Comparison of ENCODE assay signal across 17 cellular contexts in genomic region chr15:55514414-55514850, GRCh38. TPM values are rescaled to one million over a fixed set of nuclear protein-coding genes. Genes with fewer than 3 reads are reported as not detected.
A peak's percentile ranks its signal among the peaks of the same experiment; 100 is the strongest.
DNase-seq lines count a peak whose midpoint lies in the region; ATAC-seq and TF ChIP-seq lines count a peak whose summit lies in the region.
"Had no signal": no experiment of that assay in that cellular context is flagged by ENCODE, and none has a peak within 500 bp of the region (broad histone marks: within the 10 kb centered on the region; RNA-seq: fewer than 3 reads in every experiment).

No MANE protein-coding gene starts in this region.

- no peaks in the 10 kb centered on the region for H3K27me3 ChIP-seq in GM23338 (ENCODE audit: insufficient read depth)
- H3K27me3 ChIP-seq: BE2C had no signal

- no peak overlapping the region for H3K4me2 ChIP-seq in GM23338

- TF ChIP-seq CTCF in GM23338 (conservative IDR thresholded peaks at IDR 0.05; ENCODE audit: low read depth in 2 of 2) (no peak), type B pancreatic cell (conservative IDR thresholded peaks at IDR 0.05) (no peak)

- H3K4me3 ChIP-seq in GM23338: no peak overlapping the region
- H3K4me3 ChIP-seq: SK-N-MC had no signal

- H3K79me2 ChIP-seq in GM23338 (replicated peaks; ENCODE audit: insufficient read depth): no peaks in the 10 kb centered on the region

- no peaks in the 10 kb centered on the region for H3K4me1 ChIP-seq in GM23338 (ENCODE audit: insufficient read depth)
- H3K4me1 ChIP-seq: BE2C had no signal

- no peak for DNase-seq in GM23338 (ENCODE audit: low spot score)
- peak; percentile 14 to 78 for DNase-seq in NCI-H524 (lab: John Stamatoyannopoulos, UW)
- peak; percentile 5 for DNase-seq in kidney tubule cell (ENCODE audit: low spot score)
- DNase-seq in type B pancreatic cell (ENCODE audit: extremely low spot score, unreplicated experiment): no peak
- DNase-seq in T-helper 2 cell: no peak
- DNase-seq: BE2C; CD4-positive, alpha-beta memory T cell; NCI-H1048; NCI-H1694; NCI-H2171; NK-92 treated with Interleukin-12 subunit alpha and Interleukin-12 subunit beta, amount 100 ng/mL, for 24 hours; T-cell had no signal

- H3K27ac Mint-ChIP-seq in GM23338: no peak overlapping the region
- peak overlapping the region; percentile 31 for H3K27ac Mint-ChIP-seq in type B pancreatic cell
- H3K27ac Mint-ChIP-seq: CD4-positive, alpha-beta memory T cell; T-cell had no signal

- H2AFZ ChIP-seq in GM23338: peak overlapping the region; percentile 67; the same call in 1 of the 2 replicates

- no peak overlapping the region for H3K4me3 Mint-ChIP-seq in GM23338
- no peak overlapping the region for H3K4me3 Mint-ChIP-seq in type B pancreatic cell
- H3K4me3 Mint-ChIP-seq: CD4-positive, alpha-beta memory T cell; T-cell had no signal

- no peaks in the 10 kb centered on the region for H3K9me3 Mint-ChIP-seq in GM23338
- no peaks in the 10 kb centered on the region for H3K9me3 Mint-ChIP-seq in type B pancreatic cell
- H3K9me3 Mint-ChIP-seq: T-cell had no signal

- H3K36me3 Mint-ChIP-seq in GM23338 (ENCODE audit: low read depth) (no peaks in the 10 kb centered on the region), type B pancreatic cell (no peaks in the 10 kb centered on the region)
- H3K36me3 Mint-ChIP-seq: CD4-positive, alpha-beta memory T cell; T-cell had no signal

- peaks cover 2% of the 10 kb centered on the region; the same call in 1 of the 3 replicates for H3K4me1 Mint-ChIP-seq in GM23338
- H3K4me1 Mint-ChIP-seq in type B pancreatic cell (ENCODE audit: unreplicated experiment): peaks cover 4% of the 10 kb centered on the region
- H3K4me1 Mint-ChIP-seq: CD4-positive, alpha-beta memory T cell; T-cell had no signal

- ATAC-seq in GM23338 (no peak), GM18498 (IDR thresholded peaks at IDR 0.05; ENCODE audit: unreplicated experiment) (no peak), GM19467 (IDR thresholded peaks at IDR 0.05; ENCODE audit: unreplicated experiment) (no peak)
- ATAC-seq: Panc1, Right ventricle myocardium inferior, T-cell had no signal

- H3K27me3 Mint-ChIP-seq in GM23338 (ENCODE audit: insufficient read depth, low read depth, poor library complexity) (peaks cover 1% of the 10 kb centered on the region), type B pancreatic cell (no peaks in the 10 kb centered on the region)

- H3F3A ChIP-seq in GM23338 (replicated peaks; ENCODE audit: low read depth): no peaks in the 10 kb centered on the region

- H4K20me1 ChIP-seq in GM23338 (replicated peaks; ENCODE audit: insufficient read depth): no peaks in the 10 kb centered on the region

- no peaks in the 10 kb centered on the region for H3K9me2 ChIP-seq in GM23338 (ENCODE audit: insufficient read depth)

- no peaks in the 10 kb centered on the region for H3K36me3 ChIP-seq in GM23338 (ENCODE audit: insufficient read depth)
- H3K36me3 ChIP-seq: BE2C had no signal

- no peak overlapping the region for H3K27ac ChIP-seq in GM23338 (ENCODE audit: low read depth)
- H3K27ac ChIP-seq: SK-N-MC had no signal

TF ChIP-seq in GM23338, 12 proteins besides CTCF, POLR2A, EP300 and RAD21:
- TF ChIP-seq EZH2 (IDR thresholded peaks at IDR 0.05; ENCODE audit: low read depth, unreplicated experiment) (no peak), ZNF331 (CRISPR knock-in tag; IDR thresholded peaks at IDR 0.05; ENCODE audit: low read depth) (no peak), POLR2AphosphoS5 (IDR thresholded peaks at IDR 0.05; ENCODE audit: low read depth) (no peak), JUNB (IDR thresholded peaks at IDR 0.05; ENCODE audit: unreplicated experiment) (no peak)

RNA-seq across cellular contexts. Expression of gene DNAAF4, which starts 6.4 kb away (rescaled TPM):
- 3.2 and 5.0 TPM in 2 replicates for total RNA-seq in GM23338 (2014; rRNA removed; shearing (Covaris generic))
- polyA plus RNA-seq in GM23338 (2016; fragmentation: Nextera tagmentation; extraction: Ambion mirVana): 12.6 and 13.9 TPM in 2 replicates
- 2.6 and 5.4 TPM in 2 replicates for total RNA-seq in type B pancreatic cell (ENCODE audit: low replicate concordance)

Comparison
In these comparisons a context has a peak if more than half of its experiments do, and no peak if none do; other contexts are left out.
1. DNase-seq: peak in NCI-H524 (2 of 2) and kidney tubule cell (single experiment); none in GM23338 (single experiment), type B pancreatic cell (single experiment) and T-helper 2 cell (0 of 5).